In the genomic region with DNA sequence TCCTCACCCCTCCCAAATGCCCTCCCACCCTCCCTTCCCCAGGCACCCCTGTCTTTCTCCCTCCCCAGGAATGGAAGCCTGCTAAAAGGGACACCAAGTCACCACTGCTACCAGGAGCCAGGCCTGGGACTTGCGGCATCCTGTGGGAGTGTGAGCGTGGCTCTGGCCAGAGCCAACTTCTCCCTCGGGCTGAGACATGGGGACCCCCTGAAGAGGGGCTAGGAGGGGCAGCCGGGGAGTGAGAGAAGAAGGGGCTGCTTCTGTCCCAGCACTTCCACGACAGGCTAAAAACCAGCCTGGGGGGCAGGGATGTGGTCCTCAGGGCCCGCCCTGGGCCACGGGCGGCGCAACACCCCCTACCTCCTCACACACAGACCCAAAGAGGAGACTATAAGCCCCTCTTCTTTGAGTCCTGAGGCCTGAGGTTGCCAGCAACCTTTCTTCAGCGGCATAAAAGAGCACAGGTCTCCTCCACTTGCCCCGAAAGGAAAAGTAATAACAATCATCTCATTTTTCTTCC, we compare ENCODE assay signal across 18 cellular contexts.
A peak's percentile ranks its signal among the peaks of the same experiment; 100 is the strongest.
DNase-seq lines count a peak whose midpoint lies in the region; ATAC-seq, FAIRE-seq and TF ChIP-seq lines count a peak whose summit lies in the region.
"Had no signal": no experiment of that assay in that cellular context is flagged by ENCODE, and none has a peak within 500 bp of the region (broad histone marks: within the 10 kb centered on the region; RNA-seq: fewer than 3 reads in every experiment).

No MANE protein-coding gene starts in this region.

- peak overlapping the region; percentile 83 for H3K27ac ChIP-seq in SK-N-MC
- peak overlapping the region; percentile 76 for H3K27ac ChIP-seq in smooth muscle cell (ENCODE audit: low read depth)
- no peak overlapping the region for H3K27ac ChIP-seq in kidney (ENCODE audit: low read depth in 2 of 2, low read length in 2 of 2)

- FAIRE-seq in kidney (lab: Jason Lieb, UNC), result no peak
- FAIRE-seq: D721Med had no signal

- H3F3A ChIP-seq in smooth muscle cell (ENCODE audit: low read depth), result peaks cover 7% of the 10 kb centered on the region

- peak overlapping the region; percentile 53 for H3K4me3 ChIP-seq in SK-N-MC
- H3K4me3 ChIP-seq in lower leg skin (ENCODE audit: low read depth, poor library complexity, severe bottlenecking), result no peak overlapping the region
- no peak overlapping the region for H3K4me3 ChIP-seq in smooth muscle cell
- H3K4me3 ChIP-seq in kidney (ENCODE audit: low read length in 2 of 2), result no peak overlapping the region

- no peak for TF ChIP-seq POLR2A in lower leg skin (IDR thresholded peaks at IDR 0.05)

- 73 to 74% methylated on average over 11 of the region's 11 CpGs for WGBS in lower leg skin, 2 donors
- 82% methylated on average over 11 of the region's 11 CpGs for WGBS in smooth muscle cell (ENCODE audit: low lambda C conversion rate)

- H3K4me1 ChIP-seq in smooth muscle cell (ENCODE audit: low read depth) (peaks cover 24% of the 10 kb centered on the region), kidney (ENCODE audit: control insufficient read depth in 1 of 2, insufficient read depth in 1 of 2, low read depth in 1 of 2, low read length in 2 of 2) (peaks cover 6 to 8% of the 10 kb centered on the region in 2 donors)

- no peaks in the 10 kb centered on the region for H4K20me1 ChIP-seq in smooth muscle cell (ENCODE audit: low read depth)

- TF ChIP-seq CTCF in lower leg skin (IDR thresholded peaks at IDR 0.05) (no peak), smooth muscle cell (IDR thresholded peaks at IDR 0.05; ENCODE audit: borderline replicate concordance, insufficient read depth, poor library complexity, severe bottlenecking) (no peak), kidney (IDR thresholded peaks at IDR 0.05; ENCODE audit: borderline replicate concordance, extremely low read depth, insufficient read depth) (no peak)

- no peak overlapping the region for H3K4me2 ChIP-seq in smooth muscle cell

- intact Hi-C loops in lower leg skin (cut with DNase I; ENCODE audit: low total_unique reads) (no loop called here), kidney (cut with DNase I) (no loop called here)

- peak overlapping the region; percentile 77 for H2AFZ ChIP-seq in smooth muscle cell (ENCODE audit: low read depth)

- no peak for ATAC-seq in GM21447 (IDR thresholded peaks at IDR 0.05; ENCODE audit: unreplicated experiment)
- ATAC-seq: effector memory CD8-positive, alpha-beta T cell; stimulated activated memory B cell treated with anti-CD40 and anti-IgM and Interleukin-4, amounts not matched to agents 10 μg/mL and 1 μg/mL and 100 μg/mL, for 72 hours had no signal

- no peaks in the 10 kb centered on the region for H3K79me2 ChIP-seq in smooth muscle cell (ENCODE audit: low read depth)

- DNase-seq in activated CD8-positive, alpha-beta memory T cell treated with anti-CD3 and anti-CD28 coated beads for 24 hours, result peak; percentile 32
- no peak for DNase-seq in activated CD8-positive, alpha-beta memory T cell treated with anti-CD3 and anti-CD28 coated beads, Interleukin-2, amount 50 U/mL, for 4 hours
- no peak for DNase-seq in SK-N-MC (ENCODE audit: low read depth, low spot score)
- peak; percentile 1 to 53 for DNase-seq in lower leg skin (ENCODE audit: low spot score in 2 of 2)
- DNase-seq in smooth muscle cell (lab: John Stamatoyannopoulos, UW; ENCODE audit: unreplicated experiment), result no peak
- DNase-seq in kidney, result no peak
- no peak for DNase-seq in OCI-M2 (lab: John Stamatoyannopoulos, UW; ENCODE audit: unreplicated experiment)
- DNase-seq: 8988T; activated CD4-positive, alpha-beta T cell treated with anti-CD3 and anti-CD28 coated beads for 48 hours; activated naive CD4-positive, alpha-beta T cell treated with Interleukin-2 at 50 U/mL for 16 hours; activated T-cell treated with anti-CD3 and anti-CD28 coated beads for 4 hours; effector memory CD8-positive, alpha-beta T cell; NCI-H1105 treated with DMSO at 0.1 percent for 48 hours; NCI-H524; T-helper 1 cell had no signal

- no peaks in the 10 kb centered on the region for H3K9me3 ChIP-seq in SK-N-MC (ENCODE audit: low read depth, low read length)
- H3K9me3 ChIP-seq in smooth muscle cell (replicated peaks; ENCODE audit: low read depth), result no peaks in the 10 kb centered on the region
- no peaks in the 10 kb centered on the region for H3K9me3 ChIP-seq in kidney (ENCODE audit: control insufficient read depth in 1 of 2, low read length in 2 of 2)

- H3K36me3 ChIP-seq in SK-N-MC (ENCODE audit: insufficient read depth, low read length) (no peaks in the 10 kb centered on the region), smooth muscle cell (ENCODE audit: low read depth) (no peaks in the 10 kb centered on the region), kidney (ENCODE audit: control insufficient read depth in 1 of 2, insufficient read depth in 2 of 2, low read length in 2 of 2) (no peaks in the 10 kb centered on the region)

- H3K9ac ChIP-seq in SK-N-MC (ENCODE audit: insufficient read length), result no peak overlapping the region
- H3K9ac ChIP-seq in smooth muscle cell (ENCODE audit: low read depth), result no peak overlapping the region
- H3K9ac ChIP-seq in kidney (ENCODE audit: low read length in 2 of 2), result no peak overlapping the region

- no peaks in the 10 kb centered on the region for H3K27me3 ChIP-seq in smooth muscle cell (ENCODE audit: low read depth)

Comparison
In these comparisons a context has a peak if more than half of its experiments do, and no peak if none do; other contexts are left out.
1. DNase-seq: peak in activated CD8-positive, alpha-beta memory T cell treated with anti-CD3 and anti-CD28 coated beads for 24 hours (single experiment) and lower leg skin (2 of 2); none in activated CD8-positive, alpha-beta memory T cell treated with anti-CD3 and anti-CD28 coated beads, Interleukin-2, amount 50 U/mL, for 4 hours (single experiment), SK-N-MC (single experiment), smooth muscle cell (single experiment), kidney (single experiment) and OCI-M2 (single experiment).
2. H3K27ac ChIP-seq: peak in SK-N-MC (single experiment) and smooth muscle cell (single experiment); none in kidney (0 of 2).